In genomic region chrX:71992711-71993110, GRCh38 we compare ENCODE assay signal across 9 cellular contexts.
DNase-seq lines count a peak whose midpoint lies in the region; ATAC-seq and TF ChIP-seq lines count a peak whose summit lies in the region.
"Had no signal": no experiment of that assay in that cellular context is flagged by ENCODE, and none has a peak within 500 bp of the region (broad histone marks: within the 10 kb centered on the region; RNA-seq: fewer than 3 reads in every experiment).

No MANE protein-coding gene starts in this region.

- peaks cover 0 to 12% (median 1%) of the 10 kb centered on the region in 4 donors for H3K4me1 Mint-ChIP-seq in CD4-positive, CD25-positive, alpha-beta regulatory T cell
- H3K4me1 Mint-ChIP-seq in activated naive CD8-positive, alpha-beta T cell (ENCODE audit: low read depth): peaks cover 12% of the 10 kb centered on the region
- H3K4me1 Mint-ChIP-seq in progenitor cell of endocrine pancreas (ENCODE audit: low read depth): peaks cover 22% of the 10 kb centered on the region

- H3K27me3 Mint-ChIP-seq in CD4-positive, CD25-positive, alpha-beta regulatory T cell: peaks cover 5% of the 10 kb centered on the region
- no peaks in the 10 kb centered on the region for H3K27me3 Mint-ChIP-seq in activated naive CD8-positive, alpha-beta T cell
- H3K27me3 Mint-ChIP-seq in progenitor cell of endocrine pancreas: no peaks in the 10 kb centered on the region

- H3K27ac Mint-ChIP-seq in CD4-positive, CD25-positive, alpha-beta regulatory T cell: peak overlapping the region in 2 of 3 donors; percentile 20 to 24
- H3K27ac Mint-ChIP-seq in activated naive CD8-positive, alpha-beta T cell: peak overlapping the region; percentile 28
- peak overlapping the region; percentile 22 for H3K27ac Mint-ChIP-seq in progenitor cell of endocrine pancreas

- peak overlapping the region in 1 of 4 donors; percentile 22 for H3K4me3 Mint-ChIP-seq in CD4-positive, CD25-positive, alpha-beta regulatory T cell
- H3K4me3 Mint-ChIP-seq in activated naive CD8-positive, alpha-beta T cell: peak overlapping the region; percentile 27
- no peak overlapping the region for H3K4me3 Mint-ChIP-seq in progenitor cell of endocrine pancreas (ENCODE audit: low read depth)

- no peaks in the 10 kb centered on the region for H3K4me1 ChIP-seq in CD4-positive, CD25-positive, alpha-beta regulatory T cell (ENCODE audit: control insufficient read depth, insufficient read depth, low read length, poor library complexity, severe bottlenecking)
- no peaks in the 10 kb centered on the region for H3K4me1 ChIP-seq in prostate gland (replicated peaks)

- no peaks in the 10 kb centered on the region for H3K36me3 Mint-ChIP-seq in CD4-positive, CD25-positive, alpha-beta regulatory T cell
- H3K36me3 Mint-ChIP-seq in activated naive CD8-positive, alpha-beta T cell: no peaks in the 10 kb centered on the region
- peaks cover 1% of the 10 kb centered on the region for H3K36me3 Mint-ChIP-seq in progenitor cell of endocrine pancreas (ENCODE audit: insufficient read depth)

- peak; percentile 78 to 80 for ATAC-seq in CD4-positive, CD25-positive, alpha-beta regulatory T cell (ENCODE audit: low read depth in 2 of 2)
- no peak for ATAC-seq in GM21367 (IDR thresholded peaks at IDR 0.05; ENCODE audit: unreplicated experiment)

- H3K9me3 Mint-ChIP-seq in CD4-positive, CD25-positive, alpha-beta regulatory T cell: no peaks in the 10 kb centered on the region
- H3K9me3 Mint-ChIP-seq in activated naive CD8-positive, alpha-beta T cell (ENCODE audit: low read depth): no peaks in the 10 kb centered on the region
- peaks cover 14% of the 10 kb centered on the region for H3K9me3 Mint-ChIP-seq in progenitor cell of endocrine pancreas (ENCODE audit: low read depth)

- WGBS in prostate gland: 52% methylated on average over 7 of the region's 8 CpGs

- H3K9me3 ChIP-seq in CD4-positive, CD25-positive, alpha-beta regulatory T cell (ENCODE audit: control insufficient read depth in 2 of 2, low read length in 2 of 2): no peaks in the 10 kb centered on the region
- no peaks in the 10 kb centered on the region for H3K9me3 ChIP-seq in prostate gland

- H3K36me3 ChIP-seq in CD4-positive, CD25-positive, alpha-beta regulatory T cell (ENCODE audit: control insufficient read depth, insufficient read depth, low read length): no peaks in the 10 kb centered on the region
- no peaks in the 10 kb centered on the region for H3K36me3 ChIP-seq in prostate gland

- no peak overlapping the region for H3K4me3 ChIP-seq in CD4-positive, CD25-positive, alpha-beta regulatory T cell (ENCODE audit: low read depth, low read length)
- no peak overlapping the region for H3K4me3 ChIP-seq in prostate gland

- no peak overlapping the region for H3K27ac ChIP-seq in CD4-positive, CD25-positive, alpha-beta regulatory T cell (ENCODE audit: insufficient read depth, low read length, poor library complexity, severe bottlenecking)
- no peak overlapping the region for H3K27ac ChIP-seq in prostate gland

- TF ChIP-seq POLR2A in prostate gland (IDR thresholded peaks at IDR 0.05): no peak

- intact Hi-C loops in prostate gland (cut with DNase I): no loop called here

- peak in 2 of 3 donors; percentile 26 to 52 for DNase-seq in CD4-positive, CD25-positive, alpha-beta regulatory T cell
- DNase-seq in T-helper 22 cell (ENCODE audit: low read depth): peak; percentile 18
- no peak for DNase-seq in progenitor cell of endocrine pancreas (ENCODE audit: low spot score, unreplicated experiment)
- DNase-seq in SIG-M5 treated with dmso at 0.1 percent for 504 hours (lab: John Stamatoyannopoulos, UW; ENCODE audit: unreplicated experiment): no peak
- no peak for DNase-seq in prostate gland (ENCODE audit: low spot score)
- DNase-seq in superior temporal gyrus (ENCODE audit: extremely low spot score): no peak
- DNase-seq: NCI-H1105 had no signal

- no peaks in the 10 kb centered on the region for H3K27me3 ChIP-seq in CD4-positive, CD25-positive, alpha-beta regulatory T cell (ENCODE audit: control insufficient read depth, insufficient read depth, low read length)
- no peaks in the 10 kb centered on the region for H3K27me3 ChIP-seq in prostate gland (replicated peaks; ENCODE audit: insufficient read depth)

- TF ChIP-seq CTCF in progenitor cell of endocrine pancreas (IDR thresholded peaks at IDR 0.05; ENCODE audit: unreplicated experiment): no peak
- TF ChIP-seq CTCF in prostate gland (IDR thresholded peaks at IDR 0.05): no peak

Comparison
In these comparisons a context has a peak if more than half of its experiments do, and no peak if none do; other contexts are left out.
1. DNase-seq: peak in CD4-positive, CD25-positive, alpha-beta regulatory T cell (2 of 3) and T-helper 22 cell (single experiment); none in progenitor cell of endocrine pancreas (single experiment), SIG-M5 treated with dmso at 0.1 percent for 504 hours (single experiment), prostate gland (single experiment) and superior temporal gyrus (single experiment).
2. Peak in every context shown above with its lines, with median percentiles within 50 percentile points of each other: H3K27ac Mint-ChIP-seq.